Comparison of ENCODE assay signal across 8 cellular contexts in the genomic region with DNA sequence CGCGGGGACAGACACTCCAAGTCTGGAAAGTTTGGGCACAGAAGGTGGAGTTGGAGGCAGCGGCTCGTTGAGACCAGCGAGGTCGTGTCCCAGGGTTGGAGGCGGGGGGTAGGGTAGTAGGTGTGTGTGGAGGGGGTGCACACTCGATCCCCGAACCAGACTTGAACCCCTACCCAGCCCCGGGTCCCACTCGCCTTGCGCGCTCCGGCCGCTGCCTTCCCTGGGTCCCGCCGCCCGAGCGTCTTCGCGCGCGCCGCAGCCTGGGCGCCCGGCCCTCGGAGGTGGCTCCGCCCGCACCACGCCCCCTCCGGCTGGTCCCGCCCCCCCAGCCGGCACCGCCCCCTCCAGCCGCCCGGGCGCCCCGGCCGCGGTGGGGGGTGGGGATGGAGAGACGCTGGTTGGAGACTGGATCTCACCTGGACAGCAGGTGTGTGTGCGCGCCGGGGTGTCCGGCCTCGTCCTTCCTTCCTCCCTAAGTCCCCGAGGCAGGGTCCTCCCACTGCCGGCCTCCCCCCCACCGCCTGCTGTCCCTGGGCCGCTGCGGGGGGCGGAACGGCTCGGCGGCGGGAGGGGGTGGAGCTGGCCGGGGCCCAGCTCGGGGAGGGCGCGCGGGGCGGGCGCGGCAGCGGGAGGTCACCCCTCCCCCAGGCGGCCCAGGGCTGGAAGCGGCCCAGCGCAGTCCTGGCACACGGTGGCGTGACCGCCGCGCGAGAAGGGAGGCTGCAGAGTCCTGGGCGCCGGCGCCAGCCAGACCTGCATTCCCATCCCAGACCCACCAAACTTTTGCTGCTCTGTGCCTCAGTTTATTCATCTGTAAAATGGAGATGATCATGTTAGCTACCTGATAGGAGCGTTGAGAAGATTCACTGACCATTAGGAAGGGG. TPM values are rescaled to one million over a fixed set of nuclear protein-coding genes. Genes with fewer than 3 reads are reported as not detected.
DNase-seq lines count a peak whose midpoint lies in the region; ATAC-seq and TF ChIP-seq lines count a peak whose summit lies in the region.

A gene (minus strand): TSS at position 255 of the 884 bp plus-strand sequence. CDS start 3,034 bp downstream, outside the sequence.

- no peaks in the 10 kb centered on the region for H3K9me3 Mint-ChIP-seq in activated CD4-positive, alpha-beta T cell treated with anti-CD3 and anti-CD28 coated beads for 36 hours (ENCODE audit: low read depth)

- CTCF ChIA-PET in activated CD4-positive, alpha-beta T cell treated with anti-CD3 and anti-CD28 coated beads for 36 hours (lab: Charles Lee) = interaction anchor here (0.7 to 1.0 kb wide), 2 partner anchors 46 to 186 kb away, joined by 3 read pairs; no protein-coding TSS in a partner anchor

- peaks cover 7% of the 10 kb centered on the region for H3K4me1 Mint-ChIP-seq in activated CD4-positive, alpha-beta T cell treated with anti-CD3 and anti-CD28 coated beads for 36 hours

- H3K36me3 Mint-ChIP-seq in activated CD4-positive, alpha-beta T cell treated with anti-CD3 and anti-CD28 coated beads for 36 hours (ENCODE audit: low read depth) = no peaks in the 10 kb centered on the region

- H3K4me3 ChIP-seq in choroid plexus epithelial cell (ENCODE audit: low read depth, low read length) = peak within 1 kb of the TSS; percentile 70

- peak within 1 kb of the TSS; percentile 53 for H3K4me3 Mint-ChIP-seq in activated CD4-positive, alpha-beta T cell treated with anti-CD3 and anti-CD28 coated beads for 36 hours

- H3K27ac Mint-ChIP-seq in activated CD4-positive, alpha-beta T cell treated with anti-CD3 and anti-CD28 coated beads for 36 hours = no peak within 1 kb of the TSS

- intact Hi-C loops in activated CD4-positive, alpha-beta T cell treated with anti-CD3 and anti-CD28 coated beads for 36 hours (cut with DNase I, micrococcal nuclease) = loop anchor here in 1 of 2 experiments (1.0 to 5.0 kb wide), 9 partner anchors 42 to 363 kb away; a partner anchor contains a TSS

- POLR2A ChIA-PET in activated CD4-positive, alpha-beta T cell treated with anti-CD3 and anti-CD28 coated beads for 36 hours (lab: Charles Lee) = interaction anchor here (0.6 kb wide), 1 partner anchor 362 kb away, joined by 3 read pairs; no protein-coding TSS in a partner anchor

- ATAC-seq in HG03066 (IDR thresholded peaks at IDR 0.05; ENCODE audit: low read depth, unreplicated experiment) = peak; percentile 56
- peak; percentile 92 for ATAC-seq in activated CD4-positive, alpha-beta T cell treated with anti-CD3 and anti-CD28 coated beads for 36 hours

- no peak for TF ChIP-seq CTCF in choroid plexus epithelial cell (conservative IDR thresholded peaks at IDR 0.05; ENCODE audit: low read depth, low read length)

- H3K27me3 Mint-ChIP-seq in activated CD4-positive, alpha-beta T cell treated with anti-CD3 and anti-CD28 coated beads for 36 hours = peaks cover 11% of the 10 kb centered on the region

- peak; percentile 50 to 83 for DNase-seq in NCI-H524 (lab: John Stamatoyannopoulos, UW)
- no peak for DNase-seq in NCI-H524 treated with DMSO at 0.1 percent for 48 hours (lab: John Stamatoyannopoulos, UW)
- peak; percentile 58 for DNase-seq in NCI-H226
- peak; percentile 88 for DNase-seq in activated CD4-positive, alpha-beta T cell treated with anti-CD3 and anti-CD28 coated beads for 36 hours
- DNase-seq in choroid plexus epithelial cell (ENCODE audit: low read depth) = peak; percentile 77
- DNase-seq in kidney glomerular epithelial cell (lab: John Stamatoyannopoulos, UW) = peak; percentile 74
- peak; percentile 37 to 74 for DNase-seq in stimulated activated CD4-positive, alpha-beta T cell treated with anti-CD3 and anti-CD28 coated beads, Interleukin-15, amount 100 ng/mL, for 48 hours (ENCODE audit: low read depth in 2 of 2)

RNA-seq across cellular contexts. Expression of the gene that starts here (rescaled TPM):
- total RNA-seq in activated CD4-positive, alpha-beta T cell treated with anti-CD3 and anti-CD28 coated beads for 36 hours = 1 to 10 TPM in 1 of 2 experiments, under 1 TPM in 1; 0.91 to 1.2 TPM
